Comparison of ENCODE assay signal across 8 cellular contexts in genomic region chr1:201506092-201506491, GRCh38. TPM values are rescaled to one million over a fixed set of nuclear protein-coding genes. Genes with fewer than 3 reads are reported as not detected.
DNase-seq lines count a peak whose midpoint lies in the region; ATAC-seq, FAIRE-seq and TF ChIP-seq lines count a peak whose summit lies in the region.

No MANE protein-coding gene starts in this region.

- H3K4me1 ChIP-seq in heart right ventricle (peaks cover 3 to 71% (median 63%) of the 10 kb centered on the region in 9 donors), mesendoderm (ENCODE audit: control insufficient read depth, low read depth, low read length) (peaks cover 6% of the 10 kb centered on the region), vagina (peaks cover 78% of the 10 kb centered on the region)

- no peak overlapping the region for H4K5ac ChIP-seq in mesendoderm (ENCODE audit: low read length)

- H2BK15ac ChIP-seq in mesendoderm (replicated peaks; ENCODE audit: low read depth), result no peak overlapping the region

- ATAC-seq in heart right ventricle (no peak), left cardiac atrium (no peak)

- no peak overlapping the region for H2BK120ac ChIP-seq in mesendoderm (ENCODE audit: low read depth, low read length)

- H3K79me2 ChIP-seq in mesendoderm (ENCODE audit: control insufficient read depth, insufficient read depth, low read length), result peaks cover 2% of the 10 kb centered on the region

- in situ Hi-C loops in astrocyte of the spinal cord (cut with HindIII; ENCODE audit: low sequenced_read_pairs), result no loop called here

- H3K27ac ChIP-seq in heart right ventricle (peak overlapping the region; percentile 27 to 98 (median 94)), mesendoderm (ENCODE audit: low read depth, low read length) (no peak overlapping the region), vagina (peak overlapping the region; percentile 93)

- peaks cover 2% of the 10 kb centered on the region for H3K79me1 ChIP-seq in mesendoderm (ENCODE audit: low read length)

- no peak for FAIRE-seq in GM19239 (lab: Jason Lieb, UNC)

- TF ChIP-seq CTCF in heart right ventricle (IDR thresholded peaks at IDR 0.05) (no peak), astrocyte of the spinal cord (IDR thresholded peaks at IDR 0.05; ENCODE audit: low read depth, low read length) (no peak), vagina (IDR thresholded peaks at IDR 0.05) (no peak)

- no peak overlapping the region for H4K8ac ChIP-seq in mesendoderm (ENCODE audit: low read depth, low read length)

- WGBS in heart right ventricle, 2 donors, result 46 to 55% methylated on average over 3 of the region's 3 CpGs
- WGBS in mesendoderm (ENCODE audit: extremely low coverage, insufficient coverage, low lambda C conversion rate), result no CpG with 5 or more reads among the region's 3 CpGs

- peak overlapping the region; percentile 74 for H3K9ac ChIP-seq in mesendoderm (ENCODE audit: low read length)

- H2BK5ac ChIP-seq in mesendoderm (ENCODE audit: low read length), result no peak overlapping the region

- H3K27me3 ChIP-seq in heart right ventricle, result no peaks in the 10 kb centered on the region
- no peaks in the 10 kb centered on the region for H3K27me3 ChIP-seq in mesendoderm (ENCODE audit: insufficient read depth, low read length, poor library complexity)
- no peaks in the 10 kb centered on the region for H3K27me3 ChIP-seq in vagina

- H3K4ac ChIP-seq in mesendoderm (ENCODE audit: low read depth, low read length), result no peak overlapping the region

- intact Hi-C loops in heart right ventricle (cut with DNase I), result no loop called here
- intact Hi-C loops in left cardiac atrium (cut with DNase I), result no loop called here
- intact Hi-C loops in vagina (cut with DNase I), result no loop called here

- no peak overlapping the region for H3K23ac ChIP-seq in mesendoderm (ENCODE audit: low read length)

- no peak overlapping the region for H3K18ac ChIP-seq in mesendoderm (ENCODE audit: low read length)

- H2AK5ac ChIP-seq in mesendoderm (ENCODE audit: low read length), result no peak overlapping the region

- peak overlapping the region; percentile 84 for H3K56ac ChIP-seq in mesendoderm (ENCODE audit: low read length)

- peaks cover 0 to 6% (median 0%) of the 10 kb centered on the region in 9 donors for H3K36me3 ChIP-seq in heart right ventricle
- H3K36me3 ChIP-seq in mesendoderm (ENCODE audit: control insufficient read depth, insufficient read depth, low read length), result no peaks in the 10 kb centered on the region
- no peaks in the 10 kb centered on the region for H3K36me3 ChIP-seq in vagina

- DNase-seq in heart right ventricle (no peak), left cardiac atrium (no peak), astrocyte of the spinal cord (ENCODE audit: low read depth, low spot score) (no peak), mesendoderm (no peak), vagina (ENCODE audit: extremely low spot score in 2 of 2) (no peak), GM19239 (ENCODE audit: insufficient read length, low spot score) (no peak), EL (no peak)
- no peak for DNase-seq in activated CD4-positive, alpha-beta T cell treated with anti-CD3 and anti-CD28 coated beads, Interleukin-2, amount 50 U/mL, for 48 hours

- no peak for TF ChIP-seq POLR2A in vagina (IDR thresholded peaks at IDR 0.05)

- H3K9me3 ChIP-seq in heart right ventricle (no peaks in the 10 kb centered on the region), vagina (no peaks in the 10 kb centered on the region)

- peak overlapping the region; percentile 51 for H3K4me2 ChIP-seq in mesendoderm (ENCODE audit: low read length)

- peak overlapping the region; percentile 50 to 89 (median 82) for H3K4me3 ChIP-seq in heart right ventricle
- peak overlapping the region; percentile 79 for H3K4me3 ChIP-seq in astrocyte of the spinal cord (ENCODE audit: low read depth, low read length)
- H3K4me3 ChIP-seq in mesendoderm (ENCODE audit: low read length), result no peak overlapping the region
- peak overlapping the region; percentile 62 to 87 for H3K4me3 ChIP-seq in vagina

RNA-seq across cellular contexts. Expression of gene CSRP1, which starts 0.8 kb away (rescaled TPM):
- 100 to 1,000 TPM in 1 of 10 donors, 10 to 100 TPM in 9; 48.1 to 103 (median 58.9) TPM for total RNA-seq in heart right ventricle
- polyA plus RNA-seq in heart right ventricle, result 100 to 1,000 TPM in 1 of 2 donors, 10 to 100 TPM in 1; 74.5 to 104 TPM
- 100 to 1,000 TPM in 1 of 2 donors, 10 to 100 TPM in 1; 95.1 to 154 TPM for total RNA-seq in left cardiac atrium
- 54.9 TPM for polyA plus RNA-seq in mesendoderm (2013, experiment 1 of 2)
- 61.7 TPM for polyA plus RNA-seq in mesendoderm (2013, experiment 2 of 2)
- total RNA-seq in vagina, result 729 TPM

RNA-seq across cellular contexts. Expression of gene NAV1, which starts 32.8 kb away (rescaled TPM):
- total RNA-seq in heart right ventricle (100 to 1,000 TPM in 3 of 10 donors, 10 to 100 TPM in 7; 29.5 to 111 (median 89.0) TPM), left cardiac atrium (10 to 100 TPM; 20.7 to 34.8 TPM), vagina (45.9 TPM)
- 10 to 100 TPM; 13.7 to 61.5 TPM for polyA plus RNA-seq in heart right ventricle
- polyA plus RNA-seq in mesendoderm (2013, experiment 1 of 2), result 8.1 TPM
- 8.5 TPM for polyA plus RNA-seq in mesendoderm (2013, experiment 2 of 2)

RNA-seq across cellular contexts. Expression of gene PHLDA3, which starts 37.1 kb away (rescaled TPM):
- total RNA-seq in heart right ventricle, result 10 to 100 TPM; 14.4 to 40.0 (median 23.6) TPM
- 10 to 100 TPM; 20.8 to 35.6 TPM for polyA plus RNA-seq in heart right ventricle
- 10 to 100 TPM; 39.9 to 48.5 TPM for total RNA-seq in left cardiac atrium
- polyA plus RNA-seq in mesendoderm (2013, experiment 1 of 2), result 6.4 TPM
- polyA plus RNA-seq in mesendoderm (2013, experiment 2 of 2), result 6.0 TPM
- 80.5 TPM for total RNA-seq in vagina
